8 cellular contexts compared by ENCODE assay signal in the genomic region with DNA sequence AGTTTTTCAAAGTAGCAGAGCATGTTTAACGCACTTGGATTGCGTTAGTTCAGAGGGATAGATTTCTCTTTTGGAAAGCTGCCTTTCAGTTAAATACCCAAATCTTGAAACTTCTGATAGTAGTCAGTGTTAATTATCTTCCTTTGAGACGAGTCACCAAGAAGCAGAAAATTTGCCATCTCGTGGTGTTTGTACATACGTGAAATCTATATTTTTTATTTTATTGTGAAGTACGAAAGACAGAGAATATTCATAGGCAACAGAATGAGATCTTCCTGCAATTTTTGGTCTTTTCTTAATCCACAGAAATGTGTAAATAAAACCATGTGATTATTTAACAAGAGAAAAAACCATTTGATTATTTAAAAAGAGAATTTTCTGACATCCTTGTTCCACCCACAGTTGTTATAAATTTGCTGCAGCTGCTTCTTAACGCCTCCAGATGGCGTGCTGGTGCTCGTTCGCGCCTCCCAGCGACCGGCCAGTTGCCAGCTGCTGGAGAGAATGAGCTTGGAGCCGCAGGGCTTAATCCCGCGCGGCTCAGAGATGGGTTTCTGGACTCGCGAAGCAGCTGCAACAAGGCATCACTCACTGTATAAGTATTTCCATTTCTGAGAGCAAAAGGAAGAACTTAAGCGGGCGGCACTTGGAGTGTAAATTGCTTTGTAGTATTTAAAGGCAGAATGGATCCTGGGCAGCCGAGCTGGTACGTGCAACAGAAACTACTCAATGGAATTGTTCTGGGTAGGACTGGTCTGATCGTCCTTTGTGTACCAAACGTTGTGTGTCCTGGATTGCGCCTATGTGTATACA. TPM values are rescaled to one million over a fixed set of nuclear protein-coding genes. Genes with fewer than 3 reads are reported as not detected.
A peak's percentile ranks its signal among the peaks of the same experiment; 100 is the strongest.
DNase-seq lines count a peak whose midpoint lies in the region; TF ChIP-seq lines count a peak whose summit lies in the region.

No MANE protein-coding gene starts in this region.

- POLR2A ChIA-PET in MCF 10A (lab: Yijun Ruan, JAX), result no interaction called here

- no peaks in the 10 kb centered on the region for H3K9me3 Mint-ChIP-seq in activated naive CD4-positive, alpha-beta T cell treated with anti-CD3 and anti-CD28 coated beads for 36 hours
- no peaks in the 10 kb centered on the region for H3K9me3 Mint-ChIP-seq in MCF 10A (ENCODE audit: unreplicated experiment)

- TF ChIP-seq CTCF in HFF-Myc (IDR thresholded peaks at IDR 0.05; ENCODE audit: low read depth, low read length, missing control alignments) (peak; percentile 85), MCF 10A (IDR thresholded peaks at IDR 0.05; ENCODE audit: unreplicated experiment) (peak; percentile 74), spleen (IDR thresholded peaks at IDR 0.05 in 8 of 11, conservative IDR thresholded peaks at IDR 0.05 in 3 of 11) (peak in 9 of 11 experiments; percentile 27 to 68 (median 55))

- CTCF ChIA-PET in activated naive CD4-positive, alpha-beta T cell treated with anti-CD3 and anti-CD28 coated beads for 36 hours (lab: Charles Lee), result interaction anchor here (0.6 to 2.0 kb wide), 6 partner anchors 8 to 359 kb away, joined by 3 to 11 read pairs (median 4); no protein-coding TSS in a partner anchor
- CTCF ChIA-PET in MCF 10A (lab: Yijun Ruan, JAX), result interaction anchor here (0.5 to 1.8 kb wide), 29 partner anchors 8 to 1918 kb away, joined by 3 to 18 read pairs (median 4); a partner anchor contains a TSS

- peaks cover 2% of the 10 kb centered on the region for H3K4me1 Mint-ChIP-seq in activated naive CD4-positive, alpha-beta T cell treated with anti-CD3 and anti-CD28 coated beads for 36 hours (ENCODE audit: low read depth)
- H3K4me1 Mint-ChIP-seq in MCF 10A (ENCODE audit: insufficient read depth, unreplicated experiment), result no peaks in the 10 kb centered on the region

- H3K27ac ChIP-seq in spleen, result no peak overlapping the region

- peaks cover 0 to 15% (median 0%) of the 10 kb centered on the region in 7 donors for H3K27me3 ChIP-seq in spleen (replicated peaks in 1 of 7)

- no peak overlapping the region for H3K4me3 ChIP-seq in HFF-Myc (replicated peaks; ENCODE audit: low read depth, low read length)
- peak overlapping the region in 2 of 8 donors; percentile 15 to 56 for H3K4me3 ChIP-seq in spleen

- no peak for TF ChIP-seq POLR2A in spleen (IDR thresholded peaks at IDR 0.05)

- WGBS in spleen, 5 donors, result 20 to 26% (median 24%) methylated on average over 26 of the region's 26 CpGs

- intact Hi-C loops in activated naive CD4-positive, alpha-beta T cell treated with anti-CD3 and anti-CD28 coated beads for 36 hours (cut with micrococcal nuclease), result no loop called here
- intact Hi-C loops in MCF 10A (cut with micrococcal nuclease) (loop anchor here (5.0 kb wide), 1 partner anchor 1826 kb away; no protein-coding TSS in a partner anchor), spleen (cut with DNase I; ENCODE audit: low total_unique reads) (no loop called here)

- H3K27me3 Mint-ChIP-seq in activated naive CD4-positive, alpha-beta T cell treated with anti-CD3 and anti-CD28 coated beads for 36 hours (ENCODE audit: low read depth), result peaks cover 17% of the 10 kb centered on the region
- H3K27me3 Mint-ChIP-seq in MCF 10A (ENCODE audit: insufficient read depth, unreplicated experiment), result no peaks in the 10 kb centered on the region

- no peak overlapping the region for H3K27ac Mint-ChIP-seq in activated naive CD4-positive, alpha-beta T cell treated with anti-CD3 and anti-CD28 coated beads for 36 hours
- no peak overlapping the region for H3K27ac Mint-ChIP-seq in MCF 10A (ENCODE audit: low read depth, unreplicated experiment)

- H3K36me3 ChIP-seq in spleen, result no peaks in the 10 kb centered on the region

- BruUV-seq in MCF 10A (replicated peaks; lab: Mats Ljungman, UMichigan), result no TSS peak

- H3K4me1 ChIP-seq in spleen, result peaks cover 0 to 4% (median 0%) of the 10 kb centered on the region in 6 donors

- no peak overlapping the region for H3K4me3 Mint-ChIP-seq in activated naive CD4-positive, alpha-beta T cell treated with anti-CD3 and anti-CD28 coated beads for 36 hours
- H3K4me3 Mint-ChIP-seq in MCF 10A (ENCODE audit: unreplicated experiment), result peak overlapping the region; percentile 70

- DNase-seq in activated naive CD4-positive, alpha-beta T cell treated with anti-CD3 and anti-CD28 coated beads for 36 hours, result peak; percentile 40
- DNase-seq in activated naive CD4-positive, alpha-beta T cell treated with anti-CD3 and anti-CD28 coated beads, Interleukin-2, amount 50 U/mL, for 16 hours, result no peak
- peak; percentile 31 for DNase-seq in HFF-Myc (ENCODE audit: extremely low read depth, low read depth)
- peak; percentile 82 for DNase-seq in LoVo (ENCODE audit: low spot score)
- DNase-seq in RPMI8226, result peak; percentile 86
- peak; percentile 85 for DNase-seq in MCF 10A (ENCODE audit: unreplicated experiment)
- peak; percentile 86 for DNase-seq in iris pigment epithelial cell (ENCODE audit: low read depth)
- DNase-seq in spleen, result peak; percentile 79

- H3K9me3 ChIP-seq in spleen, result no peaks in the 10 kb centered on the region

- H3K36me3 Mint-ChIP-seq in activated naive CD4-positive, alpha-beta T cell treated with anti-CD3 and anti-CD28 coated beads for 36 hours (ENCODE audit: low read depth), result no peaks in the 10 kb centered on the region
- no peaks in the 10 kb centered on the region for H3K36me3 Mint-ChIP-seq in MCF 10A (ENCODE audit: insufficient read depth, unreplicated experiment)

RNA-seq across cellular contexts. Expression of a gene that starts 10.5 kb away (rescaled TPM):
- not detected for total RNA-seq in activated naive CD4-positive, alpha-beta T cell treated with anti-CD3 and anti-CD28 coated beads for 36 hours
- not detected in 2 replicates for total RNA-seq in MCF 10A (2022)
- total RNA-seq in spleen, result not detected
- polyA plus RNA-seq in spleen, result not detected
